8 cellular contexts compared by ENCODE assay signal in the genomic region with DNA sequence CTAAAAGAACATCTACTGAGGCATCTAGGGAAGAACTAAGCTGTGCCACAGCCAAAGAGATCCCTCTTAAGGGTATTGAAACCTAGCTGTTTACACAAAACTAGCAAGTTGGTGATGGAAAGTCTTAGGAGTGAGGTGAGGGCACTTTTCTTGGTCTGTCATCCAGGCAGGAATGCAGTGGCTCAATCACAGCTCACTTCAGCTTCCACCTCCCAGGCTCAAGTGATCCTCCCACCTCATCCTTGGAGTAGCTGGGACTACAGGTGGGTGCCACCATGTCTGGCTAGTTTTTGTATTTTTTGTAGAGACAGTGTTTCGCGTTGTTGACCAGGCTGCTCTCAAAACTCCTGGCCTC. TPM values are rescaled to one million over a fixed set of nuclear protein-coding genes. Genes with fewer than 3 reads are reported as not detected.
DNase-seq lines count a peak whose midpoint lies in the region; ATAC-seq and TF ChIP-seq lines count a peak whose summit lies in the region.

No MANE protein-coding gene starts in this region.

- H3K4me1 Mint-ChIP-seq in activated naive CD4-positive, alpha-beta T cell treated with anti-CD3 and anti-CD28 coated beads, Interleukin-2, amount 50 U/mL, for 24 hours = peaks cover 65% of the 10 kb centered on the region

- no peak for TF ChIP-seq POLR2A in tibial nerve (IDR thresholded peaks at IDR 0.05)

- H3K4me1 ChIP-seq in mesodermal cell (ENCODE audit: control insufficient read depth, insufficient read depth, low read length, poor library complexity, severe bottlenecking) (peaks cover 43% of the 10 kb centered on the region), tibial nerve (peaks cover 0 to 51% (median 13%) of the 10 kb centered on the region in 4 donors)

- H3K9me3 ChIP-seq in mesodermal cell (ENCODE audit: control insufficient read depth, low read length) (no peaks in the 10 kb centered on the region), tibial nerve (no peaks in the 10 kb centered on the region)

- TF ChIP-seq EP300 in tibial nerve (IDR thresholded peaks at IDR 0.05) = no peak

- H3K4me3 ChIP-seq in astrocyte of the cerebellum (ENCODE audit: low read depth, low read length) (peak overlapping the region; percentile 86), mesodermal cell (ENCODE audit: extremely low read depth, insufficient read depth, low read length, poor library complexity, severe bottlenecking) (peak overlapping the region; percentile 90), tibial nerve (peak overlapping the region; percentile 66 to 95 (median 90))

- no peaks in the 10 kb centered on the region for H3K9me3 Mint-ChIP-seq in activated naive CD4-positive, alpha-beta T cell treated with anti-CD3 and anti-CD28 coated beads, Interleukin-2, amount 50 U/mL, for 24 hours

- DNase-seq in activated naive CD4-positive, alpha-beta T cell treated with Interleukin-2 at 50 U/mL for 16 hours = no peak
- DNase-seq in astrocyte of the cerebellum (ENCODE audit: low read depth) = no peak
- no peak for DNase-seq in tibial nerve (ENCODE audit: low spot score in 2 of 2)
- DNase-seq in NCI-H1417 (lab: John Stamatoyannopoulos, UW) = no peak
- DNase-seq in NCI-H748 treated with DMSO at 0.1 percent for 48 hours (lab: John Stamatoyannopoulos, UW) = no peak

- H3K27me3 ChIP-seq in tibial nerve = no peaks in the 10 kb centered on the region

- no peaks in the 10 kb centered on the region for H3K27me3 Mint-ChIP-seq in activated naive CD4-positive, alpha-beta T cell treated with anti-CD3 and anti-CD28 coated beads, Interleukin-2, amount 50 U/mL, for 24 hours

- TF ChIP-seq CTCF in astrocyte of the cerebellum (IDR thresholded peaks at IDR 0.05; ENCODE audit: low read depth, low read length, missing control alignments) = no peak
- no peak for TF ChIP-seq CTCF in tibial nerve (IDR thresholded peaks at IDR 0.05)

- H3K27ac ChIP-seq in mesodermal cell (ENCODE audit: low read depth, low read length, severe bottlenecking) (peak overlapping the region; percentile 73), tibial nerve (peak overlapping the region; percentile 84 to 97 (median 94))

- in situ Hi-C loops in astrocyte of the cerebellum (cut with HindIII; ENCODE audit: low sequenced_read_pairs) = no loop called here

- no peak for ATAC-seq in HG03439 (IDR thresholded peaks at IDR 0.05; ENCODE audit: unreplicated experiment)

- peak overlapping the region; percentile 92 for H3K27ac Mint-ChIP-seq in activated naive CD4-positive, alpha-beta T cell treated with anti-CD3 and anti-CD28 coated beads, Interleukin-2, amount 50 U/mL, for 24 hours

- peak overlapping the region; percentile 91 for H3K4me3 Mint-ChIP-seq in activated naive CD4-positive, alpha-beta T cell treated with anti-CD3 and anti-CD28 coated beads, Interleukin-2, amount 50 U/mL, for 24 hours

- H3K36me3 ChIP-seq in mesodermal cell (ENCODE audit: control insufficient read depth, insufficient read depth, low read length) (peaks cover 53% of the 10 kb centered on the region), tibial nerve (peaks cover 0 to 37% (median 8%) of the 10 kb centered on the region in 3 donors)

- H3K36me3 Mint-ChIP-seq in activated naive CD4-positive, alpha-beta T cell treated with anti-CD3 and anti-CD28 coated beads, Interleukin-2, amount 50 U/mL, for 24 hours = peaks cover 15% of the 10 kb centered on the region

- WGBS in mesodermal cell (ENCODE audit: insufficient coverage in 2 of 2), 2 experiments = 89 to 100% methylated on average over 2 of the region's 2 CpGs
- 69 to 75% methylated on average over 2 of the region's 2 CpGs for WGBS in tibial nerve, 2 donors

RNA-seq across cellular contexts. Expression of a gene that starts 2.4 kb away (rescaled TPM):
- 73.5 TPM for polyA plus RNA-seq in mesodermal cell (2013, experiment 1 of 2)
- 65.1 TPM for polyA plus RNA-seq in mesodermal cell (2013, experiment 2 of 2)
- 10 to 100 TPM; 37.8 to 55.2 (median 39.9) TPM for total RNA-seq in tibial nerve
